In genomic region chr6:35690006-35690405, GRCh38 we compare ENCODE assay signal across 8 cellular contexts. TPM values are rescaled to one million over a fixed set of nuclear protein-coding genes. Genes with fewer than 3 reads are reported as not detected.
DNase-seq lines count a peak whose midpoint lies in the region; ATAC-seq and TF ChIP-seq lines count a peak whose summit lies in the region.
"Not testable (repeated sequence)": the region's sequence is repeated elsewhere in the genome, so short reads cannot be mapped to it uniquely, and the experiment has no call there.
"Had no signal": no experiment of that assay in that cellular context is flagged by ENCODE, and none has a peak within 500 bp of the region (broad histone marks: within the 10 kb centered on the region; RNA-seq: fewer than 3 reads in every experiment).

No MANE protein-coding gene starts in this region.

- H3K79me2 ChIP-seq in GM23338 (replicated peaks; ENCODE audit: insufficient read depth): peaks cover 28% of the 10 kb centered on the region

- H2AFZ ChIP-seq in GM23338: peak overlapping the region; percentile 98

- not testable (repeated sequence) for H3K9me3 ChIP-seq in sigmoid colon, tibial artery

- H3K9me3 Mint-ChIP-seq in GM23338; activated T-cell treated with anti-CD3 and anti-CD28 coated beads, Interleukin-2, amount 50 U/mL, for 4 hours; brain; immature natural killer cell; nephron progenitor cell: not testable (repeated sequence)

- H3K4me1 Mint-ChIP-seq in GM23338: not testable (repeated sequence)
- peaks cover 13% of the 10 kb centered on the region for H3K4me1 Mint-ChIP-seq in activated T-cell treated with anti-CD3 and anti-CD28 coated beads, Interleukin-2, amount 50 U/mL, for 4 hours (ENCODE audit: low read depth)
- H3K4me1 Mint-ChIP-seq in brain: peaks cover 31% of the 10 kb centered on the region
- H3K4me1 Mint-ChIP-seq in immature natural killer cell: peaks cover 20 to 23% of the 10 kb centered on the region in 2 donors
- H3K4me1 Mint-ChIP-seq in nephron progenitor cell: peaks cover 35% of the 10 kb centered on the region

- TF ChIP-seq EP300 in sigmoid colon (IDR thresholded peaks at IDR 0.05): not testable (repeated sequence)

- TF ChIP-seq POLR2A in sigmoid colon (IDR thresholded peaks at IDR 0.05): not testable (repeated sequence)

- not testable (repeated sequence) for TF ChIP-seq CTCF in GM23338 (conservative IDR thresholded peaks at IDR 0.05; ENCODE audit: low read depth in 2 of 2); brain (conservative IDR thresholded peaks at IDR 0.05); nephron progenitor cell (IDR thresholded peaks at IDR 0.05); sigmoid colon (IDR thresholded peaks at IDR 0.05); tibial artery (IDR thresholded peaks at IDR 0.05)

- H3K4me2 ChIP-seq in GM23338: not testable (repeated sequence)

- intact Hi-C loops in sigmoid colon (cut with DNase I): loop anchor here (2.0 kb wide), 1 partner anchor 29 kb away; no protein-coding TSS in a partner anchor
- intact Hi-C loops in tibial artery (cut with DNase I; ENCODE audit: low total_unique reads): not testable (repeated sequence)

- H3K4me3 Mint-ChIP-seq in GM23338: not testable (repeated sequence)
- peak overlapping the region; percentile 16 for H3K4me3 Mint-ChIP-seq in activated T-cell treated with anti-CD3 and anti-CD28 coated beads, Interleukin-2, amount 50 U/mL, for 4 hours
- H3K4me3 Mint-ChIP-seq in brain (peak overlapping the region in 4 of 5 experiments; percentile 38 to 65 (median 50)), immature natural killer cell (peak overlapping the region in 3 of 5 donors; percentile 10 to 73 (median 60)), nephron progenitor cell (peak overlapping the region; percentile 32)

- not testable (repeated sequence) for ATAC-seq in GM23338; activated T-cell treated with anti-CD3 and anti-CD28 coated beads, Interleukin-2, amount 50 U/mL, for 4 hours

- peaks cover 14% of the 10 kb centered on the region for H4K20me1 ChIP-seq in GM23338 (replicated peaks; ENCODE audit: insufficient read depth)

- not testable (repeated sequence) for H3K36me3 Mint-ChIP-seq in GM23338 (ENCODE audit: low read depth); activated T-cell treated with anti-CD3 and anti-CD28 coated beads, Interleukin-2, amount 50 U/mL, for 4 hours (ENCODE audit: insufficient read depth); brain; immature natural killer cell; nephron progenitor cell (ENCODE audit: low read depth)

- not testable (repeated sequence) for H3K27ac Mint-ChIP-seq in GM23338, brain, nephron progenitor cell
- H3K27ac Mint-ChIP-seq in immature natural killer cell: peak overlapping the region in 1 of 6 donors; percentile 9

- not testable (repeated sequence) for H3K27ac ChIP-seq in GM23338 (ENCODE audit: low read depth)
- H3K27ac ChIP-seq in sigmoid colon (peak overlapping the region; percentile 97 to 100 (median 98)), tibial artery (peak overlapping the region; percentile 77 to 98)

- H3K4me1 ChIP-seq in GM23338 (ENCODE audit: insufficient read depth): peaks cover 15% of the 10 kb centered on the region
- H3K4me1 ChIP-seq in sigmoid colon: peaks cover 0 to 39% (median 37%) of the 10 kb centered on the region in 4 donors
- peaks cover 0 to 45% (median 32%) of the 10 kb centered on the region in 4 donors for H3K4me1 ChIP-seq in tibial artery

- DNase-seq in GM23338 (ENCODE audit: low spot score); activated T-cell treated with anti-CD3 and anti-CD28 coated beads, Interleukin-2, amount 50 U/mL, for 4 hours; immature natural killer cell; nephron progenitor cell; sigmoid colon; tibial artery: not testable (repeated sequence)

- not testable (repeated sequence) for H3K4me3 ChIP-seq in GM23338, sigmoid colon, tibial artery

- H3K27me3 ChIP-seq in GM23338 (ENCODE audit: insufficient read depth): peaks cover 20% of the 10 kb centered on the region
- H3K27me3 ChIP-seq in sigmoid colon, tibial artery: not testable (repeated sequence)

- 97 to 98% methylated on average over 16 of the region's 16 CpGs for WGBS in sigmoid colon, 2 donors

- peaks cover 14% of the 10 kb centered on the region; the same call in 1 of the 2 replicates for H3F3A ChIP-seq in GM23338 (replicated peaks; ENCODE audit: low read depth)

- not testable (repeated sequence) for H3K27me3 Mint-ChIP-seq in GM23338 (ENCODE audit: insufficient read depth, low read depth, poor library complexity); activated T-cell treated with anti-CD3 and anti-CD28 coated beads, Interleukin-2, amount 50 U/mL, for 4 hours (ENCODE audit: low read depth); nephron progenitor cell (ENCODE audit: low read depth, poor library complexity)
- H3K27me3 Mint-ChIP-seq in brain (peaks cover 22% of the 10 kb centered on the region), immature natural killer cell (ENCODE audit: low read depth in 3 of 3) (peaks cover 0 to 11% (median 2%) of the 10 kb centered on the region in 3 donors)

- H3K9me2 ChIP-seq in GM23338 (ENCODE audit: insufficient read depth): not testable (repeated sequence)

- H3K36me3 ChIP-seq in GM23338 (ENCODE audit: insufficient read depth); sigmoid colon; tibial artery: not testable (repeated sequence)

RNA-seq across cellular contexts. Expression of gene FKBP5, which starts 1.3 kb away (rescaled TPM):
- 24.3 and 28.6 TPM in 2 replicates for total RNA-seq in GM23338 (2014; rRNA removed; shearing (Covaris generic))
- polyA plus RNA-seq in GM23338 (2016; fragmentation: Nextera tagmentation; extraction: Ambion mirVana): 17.7 and 19.8 TPM in 2 replicates
- total RNA-seq in activated T-cell treated with anti-CD3 and anti-CD28 coated beads, Interleukin-2, amount 50 U/mL, for 4 hours: 10 to 100 TPM; 46.5 to 62.3 (median 59.9) TPM
- polyA plus RNA-seq in brain (ENCODE audit: insufficient read depth, low read depth, low replicate concordance): 20.2 TPM
- 10 to 100 TPM; 26.1 to 99.0 (median 29.3) TPM for polyA plus RNA-seq in immature natural killer cell
- total RNA-seq in sigmoid colon: 100 to 1,000 TPM; 200 to 326 (median 258) TPM
- 100 to 1,000 TPM in 1 of 3 donors, 10 to 100 TPM in 2; 52.9 to 165 (median 93.9) TPM for polyA plus RNA-seq in sigmoid colon

RNA-seq across cellular contexts. Expression of gene ARMC12, which starts 46.8 kb away (rescaled TPM):
- 0.90 and 1.3 TPM in 2 replicates for total RNA-seq in GM23338 (2014; rRNA removed; shearing (Covaris generic))
- 0.94 TPM in 2 replicates for polyA plus RNA-seq in GM23338 (2016; fragmentation: Nextera tagmentation; extraction: Ambion mirVana)
- under 1 TPM in 2 of 3 donors, not detected in 1; 0.32 to 0.43 TPM for total RNA-seq in activated T-cell treated with anti-CD3 and anti-CD28 coated beads, Interleukin-2, amount 50 U/mL, for 4 hours
- polyA plus RNA-seq in brain (ENCODE audit: insufficient read depth, low read depth, low replicate concordance): 0.68 TPM
- polyA plus RNA-seq in immature natural killer cell: under 1 TPM in 1 of 3 donors, not detected in 2; 0.16 TPM
- total RNA-seq in sigmoid colon: 1 to 10 TPM in 2 of 4 donors, under 1 TPM in 1, not detected in 1; 0.49 to 5.0 (median 1.1) TPM
- under 1 TPM in 1 of 3 donors, not detected in 2; 0.66 TPM for polyA plus RNA-seq in sigmoid colon
- polyA plus RNA-seq: CD14-positive monocyte had no signal
